Comparison of ENCODE assay signal across 14 cellular contexts in genomic region chr10:8403711-8404371, GRCh38.
DNase-seq lines count a peak whose midpoint lies in the region; ATAC-seq and TF ChIP-seq lines count a peak whose summit lies in the region.
"Had no signal": no experiment of that assay in that cellular context is flagged by ENCODE, and none has a peak within 500 bp of the region (broad histone marks: within the 10 kb centered on the region; RNA-seq: fewer than 3 reads in every experiment).

No MANE protein-coding gene starts in this region.

- no peaks in the 10 kb centered on the region for H3K9me3 ChIP-seq in CD4-positive, alpha-beta memory T cell (ENCODE audit: control insufficient read depth in 1 of 2, low read length in 2 of 2)
- H3K9me3 ChIP-seq in A673 (ENCODE audit: low read depth, low read length, poor library complexity, severe bottlenecking) = no peaks in the 10 kb centered on the region
- H3K9me3 ChIP-seq: left lung had no signal

- peak; percentile 27 for ATAC-seq in GM18868 (IDR thresholded peaks at IDR 0.05; ENCODE audit: unreplicated experiment)
- no peak for ATAC-seq in activated CD8-positive, alpha-beta T cell treated with anti-CD3 and anti-CD28 coated beads, Interleukin-2, amount 10 ng/mL, durations not matched to agents 7 days and 5 days
- ATAC-seq: left lung, Right ventricle myocardium inferior had no signal

- H3K27ac Mint-ChIP-seq in CD4-positive, alpha-beta memory T cell = peak overlapping the region; percentile 92 to 100 (median 98)
- peak overlapping the region; percentile 83 for H3K27ac Mint-ChIP-seq in activated CD8-positive, alpha-beta T cell treated with anti-CD3 and anti-CD28 coated beads, Interleukin-2, amount 10 ng/mL, durations not matched to agents 7 days and 5 days
- H3K27ac Mint-ChIP-seq: CD14-positive monocyte had no signal

- peaks cover 0 to 1% of the 10 kb centered on the region in 2 donors for H3K36me3 Mint-ChIP-seq in CD4-positive, alpha-beta memory T cell
- no peaks in the 10 kb centered on the region for H3K36me3 Mint-ChIP-seq in activated CD8-positive, alpha-beta T cell treated with anti-CD3 and anti-CD28 coated beads, Interleukin-2, amount 10 ng/mL, durations not matched to agents 7 days and 5 days (ENCODE audit: low read depth)
- H3K36me3 Mint-ChIP-seq: activated naive CD4-positive, alpha-beta T cell treated with anti-CD3 and anti-CD28 coated beads, Interleukin-2, amount 50 U/mL, for 72 hours; CD14-positive monocyte had no signal

- H3K27me3 Mint-ChIP-seq in CD4-positive, alpha-beta memory T cell = no peaks in the 10 kb centered on the region
- H3K27me3 Mint-ChIP-seq in activated CD8-positive, alpha-beta T cell treated with anti-CD3 and anti-CD28 coated beads, Interleukin-2, amount 10 ng/mL, durations not matched to agents 7 days and 5 days (ENCODE audit: low read depth) = no peaks in the 10 kb centered on the region

- CTCF ChIA-PET in CD4-positive, alpha-beta memory T cell (lab: Charles Lee; ENCODE audit: partially characterized antibody) = interaction anchor here (1.0 to 2.8 kb wide), 5 partner anchors 9 to 347 kb away, joined by 3 to 18 read pairs (median 9); no protein-coding TSS in a partner anchor
- CTCF ChIA-PET in activated CD8-positive, alpha-beta T cell treated with anti-CD3 and anti-CD28 coated beads, Interleukin-2, amount 10 ng/mL, durations not matched to agents 7 days and 5 days (lab: Charles Lee) = interaction anchor here (0.9 to 2.5 kb wide), 8 partner anchors 10 to 899 kb away, joined by 3 to 11 read pairs (median 6); no protein-coding TSS in a partner anchor
- CTCF ChIA-PET in A673 (lab: Charles Lee) = no interaction called here

- H3K4me3 ChIP-seq in CD4-positive, alpha-beta memory T cell (ENCODE audit: low read length in 2 of 2) = peak overlapping the region; percentile 12 to 34
- H3K4me3 ChIP-seq in A673 (ENCODE audit: low read depth, low read length, poor library complexity, severe bottlenecking) (no peak overlapping the region), dorsolateral prefrontal cortex (no peak overlapping the region)
- H3K4me3 ChIP-seq: left lung had no signal

- POLR2A ChIA-PET in CD4-positive, alpha-beta memory T cell (lab: Charles Lee; ENCODE audit: partially characterized antibody) = interaction anchor here (0.8 to 7.4 kb wide), 11 partner anchors 12 to 347 kb away, joined by 3 to 118 read pairs (median 6); no protein-coding TSS in a partner anchor
- POLR2A ChIA-PET in activated CD8-positive, alpha-beta T cell treated with anti-CD3 and anti-CD28 coated beads, Interleukin-2, amount 10 ng/mL, durations not matched to agents 7 days and 5 days (lab: Charles Lee) = interaction anchor here (0.8 to 2.5 kb wide), 4 partner anchors 13 to 334 kb away, joined by 3 to 15 read pairs (median 8); no protein-coding TSS in a partner anchor
- POLR2A ChIA-PET in A673 (lab: Charles Lee; ENCODE audit: low non-redundant PET) = interaction anchor here (0.8 kb wide), 1 partner anchor 1618 kb away, joined by 4 read pairs; no protein-coding TSS in a partner anchor

- H3K27ac ChIP-seq in CD4-positive, alpha-beta memory T cell (ENCODE audit: low read depth, low read length) = peak overlapping the region; percentile 95
- H3K27ac ChIP-seq in A673 (ENCODE audit: low read depth, low read length, poor library complexity, severe bottlenecking) (no peak overlapping the region), dorsolateral prefrontal cortex (no peak overlapping the region)
- H3K27ac ChIP-seq: left lung had no signal

- peak overlapping the region; percentile 72 to 84 (median 78) for H3K4me3 Mint-ChIP-seq in CD4-positive, alpha-beta memory T cell
- peak overlapping the region; percentile 74 for H3K4me3 Mint-ChIP-seq in activated CD8-positive, alpha-beta T cell treated with anti-CD3 and anti-CD28 coated beads, Interleukin-2, amount 10 ng/mL, durations not matched to agents 7 days and 5 days

- H3K27me3 ChIP-seq in CD4-positive, alpha-beta memory T cell (ENCODE audit: insufficient read depth, low read length) = no peaks in the 10 kb centered on the region
- H3K27me3 ChIP-seq in A673 (replicated peaks; ENCODE audit: insufficient read depth, low read depth, low read length, poor library complexity) = peaks cover 5% of the 10 kb centered on the region
- peaks cover 0 to 34% (median 3%) of the 10 kb centered on the region in 45 donors for H3K27me3 ChIP-seq in dorsolateral prefrontal cortex
- H3K27me3 ChIP-seq: left lung had no signal

- no peak for TF ChIP-seq CTCF in A673 (conservative IDR thresholded peaks at IDR 0.05; ENCODE audit: low read depth, low read length)
- TF ChIP-seq CTCF in dorsolateral prefrontal cortex (IDR thresholded peaks at IDR 0.05 in 54 of 56, conservative IDR thresholded peaks at IDR 0.05 in 2 of 56; ENCODE audit: low read depth in 1 of 56, partially characterized antibody in 56 of 56) = no peak

- BruUV-seq in A673 (replicated peaks; lab: Mats Ljungman, UMichigan) = no TSS peak

- intact Hi-C loops in CD4-positive, alpha-beta memory T cell (cut with micrococcal nuclease) = loop anchor here (1.0 to 5.0 kb wide), 6 partner anchors 12 to 347 kb away; no protein-coding TSS in a partner anchor
- intact Hi-C loops in A673 (cut with micrococcal nuclease; ENCODE audit: unreplicated experiment) = no loop called here
- intact Hi-C loops in dorsolateral prefrontal cortex (cut with DNase I) = no loop called here

- H3K4me1 ChIP-seq in CD4-positive, alpha-beta memory T cell (ENCODE audit: insufficient read depth, low read length) = peaks cover 94% of the 10 kb centered on the region
- no peaks in the 10 kb centered on the region for H3K4me1 ChIP-seq in A673 (ENCODE audit: insufficient read depth, low read length, poor library complexity, severe bottlenecking)
- H3K4me1 ChIP-seq: left lung had no signal

- DNase-seq in CD4-positive, alpha-beta memory T cell = no peak
- DNase-seq in activated CD8-positive, alpha-beta T cell treated with anti-CD3 and anti-CD28 coated beads, Interleukin-2, amount 10 ng/mL, durations not matched to agents 7 days and 5 days = peak; percentile 30
- DNase-seq in islet precursor cell (peak; percentile 81), A673 (ENCODE audit: low spot score) (no peak), NCI-H187 treated with DMSO at 0.1 percent for 48 hours (lab: John Stamatoyannopoulos, UW) (no peak), ureter (ENCODE audit: low spot score) (no peak), dorsolateral prefrontal cortex (no peak)
- DNase-seq: left lung, NCI-H345, occipital lobe had no signal

- peaks cover 0 to 3% (median 0%) of the 10 kb centered on the region in 8 donors for H3K9me3 Mint-ChIP-seq in CD4-positive, alpha-beta memory T cell
- no peaks in the 10 kb centered on the region for H3K9me3 Mint-ChIP-seq in activated CD8-positive, alpha-beta T cell treated with anti-CD3 and anti-CD28 coated beads, Interleukin-2, amount 10 ng/mL, durations not matched to agents 7 days and 5 days (ENCODE audit: insufficient read depth)
- H3K9me3 Mint-ChIP-seq: CD14-positive monocyte had no signal

- no peaks in the 10 kb centered on the region for H3K36me3 ChIP-seq in CD4-positive, alpha-beta memory T cell (ENCODE audit: insufficient read depth, low read length)
- H3K36me3 ChIP-seq in A673 (ENCODE audit: insufficient read depth, low read length, poor library complexity, severe bottlenecking) = no peaks in the 10 kb centered on the region
- H3K36me3 ChIP-seq: left lung had no signal

- peaks cover 75 to 95% (median 85%) of the 10 kb centered on the region in 4 donors for H3K4me1 Mint-ChIP-seq in CD4-positive, alpha-beta memory T cell
- peaks cover 87% of the 10 kb centered on the region for H3K4me1 Mint-ChIP-seq in activated CD8-positive, alpha-beta T cell treated with anti-CD3 and anti-CD28 coated beads, Interleukin-2, amount 10 ng/mL, durations not matched to agents 7 days and 5 days (ENCODE audit: low read depth)

Comparison
In these comparisons a context has a peak if more than half of its experiments do, and no peak if none do; other contexts are left out.
1. DNase-seq: peak in activated CD8-positive, alpha-beta T cell treated with anti-CD3 and anti-CD28 coated beads, Interleukin-2, amount 10 ng/mL, durations not matched to agents 7 days and 5 days (single experiment) and islet precursor cell (single experiment); none in CD4-positive, alpha-beta memory T cell (0 of 5), A673 (single experiment), NCI-H187 treated with DMSO at 0.1 percent for 48 hours (single experiment), ureter (single experiment) and dorsolateral prefrontal cortex (0 of 10).
2. H3K4me3 ChIP-seq: peak in CD4-positive, alpha-beta memory T cell (2 of 2); none in A673 (single experiment) and dorsolateral prefrontal cortex (0 of 59).